1 cellular context compared by ENCODE assay signal in the genomic region with DNA sequence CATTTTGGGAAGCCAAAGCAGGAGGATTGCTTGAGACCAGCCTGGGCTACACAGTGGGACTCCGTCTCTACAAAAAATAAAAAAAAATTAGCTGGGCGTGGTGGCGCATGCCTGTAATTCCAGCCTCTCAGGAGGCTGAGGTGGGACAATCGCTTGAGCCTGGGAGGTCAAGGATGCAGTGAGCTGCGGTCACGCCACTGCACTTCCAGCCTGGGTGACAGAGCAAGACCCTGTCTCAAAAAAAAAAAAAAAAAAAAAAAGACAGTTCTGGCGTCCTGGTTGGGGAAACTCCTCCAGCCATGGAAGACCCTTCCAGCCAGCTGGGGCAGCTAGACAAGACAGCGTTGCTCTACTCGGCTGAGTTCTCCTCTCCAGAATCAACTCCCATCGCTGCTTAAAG.
TF ChIP-seq lines count a peak whose summit lies in the region.

No MANE protein-coding gene starts in this region.

TF ChIP-seq in GM23338, 12 proteins besides CTCF, POLR2A, EP300 and RAD21 (continued from another document):
- TF ChIP-seq, protein P1, sequence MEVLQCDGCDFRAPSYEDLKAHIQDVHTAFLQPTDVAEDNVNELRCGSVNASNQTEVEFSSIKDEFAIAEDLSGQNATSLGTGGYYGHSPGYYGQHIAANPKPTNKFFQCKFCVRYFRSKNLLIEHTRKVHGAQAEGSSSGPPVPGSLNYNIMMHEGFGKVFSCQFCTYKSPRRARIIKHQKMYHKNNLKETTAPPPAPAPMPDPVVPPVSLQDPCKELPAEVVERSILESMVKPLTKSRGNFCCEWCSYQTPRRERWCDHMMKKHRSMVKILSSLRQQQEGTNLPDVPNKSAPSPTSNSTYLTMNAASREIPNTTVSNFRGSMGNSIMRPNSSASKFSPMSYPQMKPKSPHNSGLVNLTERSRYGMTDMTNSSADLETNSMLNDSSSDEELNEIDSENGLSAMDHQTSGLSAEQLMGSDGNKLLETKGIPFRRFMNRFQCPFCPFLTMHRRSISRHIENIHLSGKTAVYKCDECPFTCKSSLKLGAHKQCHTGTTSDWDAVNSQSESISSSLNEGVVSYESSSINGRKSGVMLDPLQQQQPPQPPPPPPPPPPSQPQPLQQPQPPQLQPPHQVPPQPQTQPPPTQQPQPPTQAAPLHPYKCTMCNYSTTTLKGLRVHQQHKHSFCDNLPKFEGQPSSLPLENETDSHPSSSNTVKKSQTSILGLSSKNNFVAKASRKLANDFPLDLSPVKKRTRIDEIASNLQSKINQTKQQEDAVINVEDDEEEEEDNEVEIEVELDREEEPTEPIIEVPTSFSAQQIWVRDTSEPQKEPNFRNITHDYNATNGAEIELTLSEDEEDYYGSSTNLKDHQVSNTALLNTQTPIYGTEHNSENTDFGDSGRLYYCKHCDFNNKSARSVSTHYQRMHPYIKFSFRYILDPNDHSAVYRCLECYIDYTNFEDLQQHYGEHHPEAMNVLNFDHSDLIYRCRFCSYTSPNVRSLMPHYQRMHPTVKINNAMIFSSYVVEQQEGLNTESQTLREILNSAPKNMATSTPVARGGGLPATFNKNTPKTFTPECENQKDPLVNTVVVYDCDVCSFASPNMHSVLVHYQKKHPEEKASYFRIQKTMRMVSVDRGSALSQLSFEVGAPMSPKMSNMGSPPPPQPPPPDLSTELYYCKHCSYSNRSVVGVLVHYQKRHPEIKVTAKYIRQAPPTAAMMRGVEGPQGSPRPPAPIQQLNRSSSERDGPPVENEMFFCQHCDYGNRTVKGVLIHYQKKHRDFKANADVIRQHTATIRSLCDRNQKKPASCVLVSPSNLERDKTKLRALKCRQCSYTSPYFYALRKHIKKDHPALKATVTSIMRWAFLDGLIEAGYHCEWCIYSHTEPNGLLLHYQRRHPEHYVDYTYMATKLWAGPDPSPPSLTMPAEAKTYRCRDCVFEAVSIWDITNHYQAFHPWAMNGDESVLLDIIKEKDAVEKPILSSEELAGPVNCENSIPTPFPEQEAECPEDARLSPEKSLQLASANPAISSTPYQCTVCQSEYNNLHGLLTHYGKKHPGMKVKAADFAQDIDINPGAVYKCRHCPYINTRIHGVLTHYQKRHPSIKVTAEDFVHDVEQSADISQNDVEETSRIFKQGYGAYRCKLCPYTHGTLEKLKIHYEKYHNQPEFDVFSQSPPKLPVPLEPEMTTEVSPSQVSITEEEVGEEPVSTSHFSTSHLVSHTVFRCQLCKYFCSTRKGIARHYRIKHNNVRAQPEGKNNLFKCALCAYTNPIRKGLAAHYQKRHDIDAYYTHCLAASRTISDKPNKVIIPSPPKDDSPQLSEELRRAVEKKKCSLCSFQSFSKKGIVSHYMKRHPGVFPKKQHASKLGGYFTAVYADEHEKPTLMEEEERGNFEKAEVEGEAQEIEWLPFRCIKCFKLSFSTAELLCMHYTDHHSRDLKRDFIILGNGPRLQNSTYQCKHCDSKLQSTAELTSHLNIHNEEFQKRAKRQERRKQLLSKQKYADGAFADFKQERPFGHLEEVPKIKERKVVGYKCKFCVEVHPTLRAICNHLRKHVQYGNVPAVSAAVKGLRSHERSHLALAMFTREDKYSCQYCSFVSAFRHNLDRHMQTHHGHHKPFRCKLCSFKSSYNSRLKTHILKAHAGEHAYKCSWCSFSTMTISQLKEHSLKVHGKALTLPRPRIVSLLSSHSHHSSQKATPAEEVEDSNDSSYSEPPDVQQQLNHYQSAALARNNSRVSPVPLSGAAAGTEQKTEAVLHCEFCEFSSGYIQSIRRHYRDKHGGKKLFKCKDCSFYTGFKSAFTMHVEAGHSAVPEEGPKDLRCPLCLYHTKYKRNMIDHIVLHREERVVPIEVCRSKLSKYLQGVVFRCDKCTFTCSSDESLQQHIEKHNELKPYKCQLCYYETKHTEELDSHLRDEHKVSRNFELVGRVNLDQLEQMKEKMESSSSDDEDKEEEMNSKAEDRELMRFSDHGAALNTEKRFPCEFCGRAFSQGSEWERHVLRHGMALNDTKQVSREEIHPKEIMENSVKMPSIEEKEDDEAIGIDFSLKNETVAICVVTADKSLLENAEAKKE (CRISPR knock-in tag; IDR thresholded peaks at IDR 0.05): no peak
- no peak for TF ChIP-seq CREB1 (CRISPR knock-in tag; IDR thresholded peaks at IDR 0.05; ENCODE audit: low read depth)
